In the genomic region with DNA sequence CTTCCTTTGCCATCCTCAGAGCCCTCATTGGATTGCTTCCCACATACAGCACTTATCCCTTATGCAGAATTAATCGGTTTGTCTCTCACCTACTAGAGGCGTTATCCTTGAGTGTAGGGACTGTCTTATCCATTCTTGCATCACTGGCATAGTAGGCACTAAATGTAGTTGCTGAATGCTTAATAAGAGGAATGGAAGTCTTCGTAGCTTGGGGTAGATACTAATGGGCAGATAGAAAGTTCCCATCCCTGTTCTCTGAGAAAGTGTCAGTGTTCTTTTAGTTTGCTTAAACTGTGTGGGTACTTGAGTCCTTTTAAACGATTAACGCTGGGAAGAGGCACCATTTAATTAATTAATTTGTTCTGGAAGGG, we compare ENCODE assay signal across 1 cellular context.
A peak's percentile ranks its signal among the peaks of the same experiment; 100 is the strongest.
TF ChIP-seq lines count a peak whose summit lies in the region.

No MANE protein-coding gene starts in this region.

TF ChIP-seq in K562, 482 proteins besides CTCF, POLR2A, EP300 and RAD21 (continued from another document):
- TF ChIP-seq, protein P1, sequence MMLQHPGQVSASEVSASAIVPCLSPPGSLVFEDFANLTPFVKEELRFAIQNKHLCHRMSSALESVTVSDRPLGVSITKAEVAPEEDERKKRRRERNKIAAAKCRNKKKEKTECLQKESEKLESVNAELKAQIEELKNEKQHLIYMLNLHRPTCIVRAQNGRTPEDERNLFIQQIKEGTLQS (IDR thresholded peaks at IDR 0.05) = peak; percentile 42; the same call in 1 of the 2 replicates
- TF ChIP-seq, protein P1 (CRISPR knock-in tag; conservative IDR thresholded peaks at IDR 0.05) = no peak
- TF ChIP-seq ATF6 (CRISPR knock-in tag; IDR thresholded peaks at IDR 0.05) (no peak), ZNF583 (CRISPR knock-in tag; IDR thresholded peaks at IDR 0.05) (no peak), ETS1 (conservative IDR thresholded peaks at IDR 0.05; ENCODE audit: control insufficient read depth, low read depth, low read length) (no peak)
- TF ChIP-seq, protein P2, sequence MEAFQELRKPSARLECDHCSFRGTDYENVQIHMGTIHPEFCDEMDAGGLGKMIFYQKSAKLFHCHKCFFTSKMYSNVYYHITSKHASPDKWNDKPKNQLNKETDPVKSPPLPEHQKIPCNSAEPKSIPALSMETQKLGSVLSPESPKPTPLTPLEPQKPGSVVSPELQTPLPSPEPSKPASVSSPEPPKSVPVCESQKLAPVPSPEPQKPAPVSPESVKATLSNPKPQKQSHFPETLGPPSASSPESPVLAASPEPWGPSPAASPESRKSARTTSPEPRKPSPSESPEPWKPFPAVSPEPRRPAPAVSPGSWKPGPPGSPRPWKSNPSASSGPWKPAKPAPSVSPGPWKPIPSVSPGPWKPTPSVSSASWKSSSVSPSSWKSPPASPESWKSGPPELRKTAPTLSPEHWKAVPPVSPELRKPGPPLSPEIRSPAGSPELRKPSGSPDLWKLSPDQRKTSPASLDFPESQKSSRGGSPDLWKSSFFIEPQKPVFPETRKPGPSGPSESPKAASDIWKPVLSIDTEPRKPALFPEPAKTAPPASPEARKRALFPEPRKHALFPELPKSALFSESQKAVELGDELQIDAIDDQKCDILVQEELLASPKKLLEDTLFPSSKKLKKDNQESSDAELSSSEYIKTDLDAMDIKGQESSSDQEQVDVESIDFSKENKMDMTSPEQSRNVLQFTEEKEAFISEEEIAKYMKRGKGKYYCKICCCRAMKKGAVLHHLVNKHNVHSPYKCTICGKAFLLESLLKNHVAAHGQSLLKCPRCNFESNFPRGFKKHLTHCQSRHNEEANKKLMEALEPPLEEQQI (IDR thresholded peaks at IDR 0.05) = peak; percentile 24; the same call in 1 of the 2 replicates
